In genomic region chr2:19416784-19417684, GRCh38 we compare ENCODE assay signal across 2 cellular contexts.
TF ChIP-seq lines count a peak whose summit lies in the region.

No MANE protein-coding gene starts in this region.

TF ChIP-seq in HepG2, 621 proteins besides CTCF, POLR2A, EP300 and RAD21:
- TF ChIP-seq ZBTB21 (CRISPR knock-in tag; IDR thresholded peaks at IDR 0.05) (no peak), ZNF598 (CRISPR knock-in tag; IDR thresholded peaks at IDR 0.05; ENCODE audit: borderline replicate concordance) (no peak), SRSF9 (IDR thresholded peaks at IDR 0.05; ENCODE audit: borderline replicate concordance, insufficient read depth, low read depth, low read length, poor library complexity, severe bottlenecking) (no peak), RCOR2 (CRISPR knock-in tag; IDR thresholded peaks at IDR 0.05) (no peak), AGO1 (IDR thresholded peaks at IDR 0.05; ENCODE audit: low read depth, low read length, poor library complexity, severe bottlenecking) (no peak), ELF1 (CRISPR knock-in tag; IDR thresholded peaks at IDR 0.05) (no peak), ELF4 (CRISPR knock-in tag; IDR thresholded peaks at IDR 0.05; ENCODE audit: borderline replicate concordance) (no peak)

TF ChIP-seq in H1, 55 proteins besides CTCF, POLR2A, EP300 and RAD21:
- TF ChIP-seq CHD2 (IDR thresholded peaks at IDR 0.05; ENCODE audit: low read length) (no peak), TCF12 (IDR thresholded peaks at IDR 0.05; ENCODE audit: low read depth, low read length) (no peak), POU5F1 (IDR thresholded peaks at IDR 0.05; ENCODE audit: low read depth, low read length) (no peak), E2F6 (IDR thresholded peaks at IDR 0.05) (no peak), TEAD4 (IDR thresholded peaks at IDR 0.05; ENCODE audit: low read depth, low read length) (no peak), BACH1 (IDR thresholded peaks at IDR 0.05; ENCODE audit: low read length) (no peak), BRCA1 (IDR thresholded peaks at IDR 0.05; ENCODE audit: low read depth, low read length) (no peak), POLR2AphosphoS5 (IDR thresholded peaks at IDR 0.05; ENCODE audit: low read depth, low read length) (no peak), SIX5 (IDR thresholded peaks at IDR 0.05; ENCODE audit: low read depth, low read length) (no peak), CBX8 (IDR thresholded peaks at IDR 0.05; ENCODE audit: borderline replicate concordance, low read depth, low read length) (no peak), BCL11A (IDR thresholded peaks at IDR 0.05; ENCODE audit: low read depth in 2 of 2, low read length in 2 of 2) (no peak), NANOG (IDR thresholded peaks at IDR 0.05; ENCODE audit: insufficient read depth, low read depth, low read length, poor library complexity, severe bottlenecking) (no peak), JUND (IDR thresholded peaks at IDR 0.05; ENCODE audit: low read length) (no peak), FOSL1 (IDR thresholded peaks at IDR 0.05; ENCODE audit: insufficient read depth, low read depth, low read length) (no peak), CBX5 (IDR thresholded peaks at IDR 0.05; ENCODE audit: low read depth, low read length) (no peak), EZH2 (IDR thresholded peaks at IDR 0.05; ENCODE audit: low read depth, low read length, severe bottlenecking) (no peak)
